ENCODE assay signal across 16 cellular contexts in the genomic region with DNA sequence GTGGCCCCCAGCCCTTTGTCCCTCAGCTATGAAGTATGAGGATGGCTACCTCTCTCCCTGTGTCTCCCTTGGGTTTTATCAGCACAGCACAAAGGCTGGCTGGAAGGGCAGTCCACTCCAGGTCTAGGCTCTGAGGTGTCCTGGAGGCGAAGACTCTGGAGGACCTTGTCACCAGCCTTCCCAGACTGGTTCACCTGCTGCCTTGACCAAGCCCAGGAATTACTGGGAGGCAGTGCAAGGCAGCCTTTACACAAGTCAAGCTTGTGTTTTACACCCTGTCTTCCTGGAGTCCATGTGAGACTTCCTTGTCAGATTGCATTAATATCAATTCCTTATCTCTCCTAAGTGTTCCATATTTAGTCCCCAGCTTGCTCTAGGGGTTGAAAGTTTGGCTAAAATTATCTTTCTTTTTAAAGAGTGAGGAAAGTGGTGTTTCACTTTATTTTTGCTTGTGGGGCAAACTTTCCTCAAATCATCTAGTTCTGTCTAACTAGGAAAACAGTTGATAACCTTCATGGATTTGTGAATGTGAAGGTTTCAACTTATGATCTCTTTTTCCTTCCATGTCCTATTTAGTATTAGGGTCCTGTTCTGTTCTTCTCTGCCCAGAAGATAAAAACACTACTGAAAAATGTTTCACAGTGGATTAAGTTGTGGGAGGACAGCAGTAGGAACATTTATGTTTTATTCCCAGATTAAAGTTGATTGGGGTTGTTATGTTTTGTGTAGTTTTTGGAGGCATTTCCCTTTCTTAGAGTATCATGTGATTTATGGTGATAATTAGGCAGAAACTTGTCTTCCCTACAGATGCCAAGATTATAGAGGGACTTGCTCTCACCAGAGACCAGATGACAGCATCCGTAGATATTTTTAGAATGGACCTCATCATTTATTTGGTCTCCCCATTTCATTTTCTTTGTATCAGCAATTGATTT.
DNase-seq lines count a peak whose midpoint lies in the region; ATAC-seq, FAIRE-seq and TF ChIP-seq lines count a peak whose summit lies in the region.
"Had no signal": no experiment of that assay in that cellular context is flagged by ENCODE, and none has a peak within 500 bp of the region (broad histone marks: within the 10 kb centered on the region; RNA-seq: fewer than 3 reads in every experiment).

No MANE protein-coding gene starts in this region.

- peak overlapping the region; percentile 29; the same call in 1 of the 2 replicates for H3K27ac ChIP-seq in RWPE1
- no peak overlapping the region for H3K27ac ChIP-seq in liver (ENCODE audit: low read depth in 1 of 2, low read length in 2 of 2)
- H3K27ac ChIP-seq: parathyroid adenoma had no signal

- peaks cover 66% of the 10 kb centered on the region for H3K4me1 Mint-ChIP-seq in stimulated activated effector memory CD8-positive, alpha-beta T cell treated with anti-CD3 and anti-CD28 coated beads, Interleukin-12 subunit alpha, Interleukin-12 subunit beta, amount 100 ng/mL, for 72 hours

- H3K27me3 ChIP-seq in liver (ENCODE audit: control insufficient read depth in 4 of 4, insufficient read depth in 4 of 4, low read length in 3 of 4) = no peaks in the 10 kb centered on the region
- H3K27me3 ChIP-seq: BE2C had no signal

- H3K36me3 ChIP-seq in liver (ENCODE audit: control insufficient read depth in 4 of 4, insufficient read depth in 3 of 4, low read depth in 1 of 4, low read length in 3 of 4) = peaks cover 0 to 7% (median 3%) of the 10 kb centered on the region in 4 donors

- FAIRE-seq in RCC 7860 (lab: Jason Lieb, UNC) = no peak

- CTCF ChIA-PET in RWPE1 (lab: Yijun Ruan, JAX) = no interaction called here

- POLR2A ChIA-PET in RWPE1 (lab: Yijun Ruan, JAX; ENCODE audit: low non-redundant PET) = no interaction called here

- no peak for TF ChIP-seq RAD21 in liver (IDR thresholded peaks at IDR 0.05)

- peak overlapping the region; percentile 76 for H3K27ac Mint-ChIP-seq in stimulated activated effector memory CD8-positive, alpha-beta T cell treated with anti-CD3 and anti-CD28 coated beads, Interleukin-12 subunit alpha, Interleukin-12 subunit beta, amount 100 ng/mL, for 72 hours
- H3K27ac Mint-ChIP-seq: activated CD4-positive, alpha-beta memory T cell treated with anti-CD3 and anti-CD28 coated beads, Interleukin-2, amount 10 ng/mL, durations not matched to agents 7 days and 5 days had no signal

- H3K9me3 Mint-ChIP-seq in stimulated activated effector memory CD8-positive, alpha-beta T cell treated with anti-CD3 and anti-CD28 coated beads, Interleukin-12 subunit alpha, Interleukin-12 subunit beta, amount 100 ng/mL, for 72 hours = no peaks in the 10 kb centered on the region
- H3K9me3 Mint-ChIP-seq: activated CD4-positive, alpha-beta memory T cell treated with anti-CD3 and anti-CD28 coated beads, Interleukin-2, amount 10 ng/mL, durations not matched to agents 7 days and 5 days had no signal

- no peak overlapping the region for H3K4me3 Mint-ChIP-seq in stimulated activated effector memory CD8-positive, alpha-beta T cell treated with anti-CD3 and anti-CD28 coated beads, Interleukin-12 subunit alpha, Interleukin-12 subunit beta, amount 100 ng/mL, for 72 hours
- H3K4me3 Mint-ChIP-seq: activated CD4-positive, alpha-beta memory T cell treated with anti-CD3 and anti-CD28 coated beads, Interleukin-2, amount 10 ng/mL, durations not matched to agents 7 days and 5 days had no signal

- ATAC-seq in stimulated activated effector memory CD8-positive, alpha-beta T cell treated with anti-CD3 and anti-CD28 coated beads, Interleukin-12 subunit alpha, Interleukin-12 subunit beta, amount 100 ng/mL, for 72 hours = no peak
- ATAC-seq in GM19328 (IDR thresholded peaks at IDR 0.05; ENCODE audit: unreplicated experiment) (no peak), GM21367 (IDR thresholded peaks at IDR 0.05; ENCODE audit: unreplicated experiment) (no peak)
- ATAC-seq: stimulated activated naive CD8-positive, alpha-beta T cell treated with anti-CD3 and anti-CD28 coated beads, Interleukin-15, Interleukin-2, amounts not matched to agents 100 U/mL and 50 U/mL, for 24 hours had no signal

- peaks cover 28% of the 10 kb centered on the region for H3K36me3 Mint-ChIP-seq in stimulated activated effector memory CD8-positive, alpha-beta T cell treated with anti-CD3 and anti-CD28 coated beads, Interleukin-12 subunit alpha, Interleukin-12 subunit beta, amount 100 ng/mL, for 72 hours

- H3K4me3 ChIP-seq in liver (ENCODE audit: low read depth in 1 of 3, low read length in 3 of 3) = no peak overlapping the region

- H3K9me3 ChIP-seq in liver (ENCODE audit: control insufficient read depth in 4 of 4, low read length in 3 of 4) = no peaks in the 10 kb centered on the region
- H3K9me3 ChIP-seq: BE2C had no signal

- H3K9ac ChIP-seq in liver (ENCODE audit: low read depth in 1 of 2, low read length in 2 of 2) = no peak overlapping the region
- H3K9ac ChIP-seq: parathyroid adenoma had no signal

- 90% methylated on average over 2 of the region's 2 CpGs for WGBS in liver

- no peak for TF ChIP-seq CTCF in RWPE1 (conservative IDR thresholded peaks at IDR 0.05; ENCODE audit: low read depth)
- no peak for TF ChIP-seq CTCF in liver (IDR thresholded peaks at IDR 0.05; ENCODE audit: low read depth, low read length, missing input control)

- DNase-seq in EH (ENCODE audit: low read depth) (peak; percentile 51), RWPE1 (ENCODE audit: low spot score) (no peak), hippocampal formation (lab: John Stamatoyannopoulos, UW) (no peak), RCC 7860 (ENCODE audit: low spot score) (no peak)
- no peak for DNase-seq in stimulated activated effector memory CD8-positive, alpha-beta T cell treated with anti-CD3 and anti-CD28 coated beads, Interleukin-12 subunit alpha, Interleukin-12 subunit beta, amount 100 ng/mL, for 72 hours (ENCODE audit: low spot score in 2 of 2)
- DNase-seq: activated CD4-positive, alpha-beta memory T cell treated with anti-CD3 and anti-CD28 coated beads, Interleukin-2, amount 10 ng/mL, durations not matched to agents 7 days and 5 days; BE2C; DMS79; KG1; NCI-H146; stimulated activated CD4-positive, alpha-beta T cell treated with anti-CD3 and anti-CD28 coated beads, Interleukin-12 subunit alpha, Interleukin-12 subunit beta, amount 100 ng/mL, for 4 hours; stimulated activated naive CD8-positive, alpha-beta T cell treated with anti-CD3 and anti-CD28 coated beads, Interleukin-15, Interleukin-2, amounts not matched to agents 100 U/mL and 50 U/mL, for 24 hours had no signal

- peaks cover 9 to 32% (median 30%) of the 10 kb centered on the region in 4 donors for H3K4me1 ChIP-seq in liver (ENCODE audit: control insufficient read depth in 4 of 4, insufficient read depth in 4 of 4, low read length in 3 of 4)

TF ChIP-seq in liver, 16 proteins besides CTCF, POLR2A, EP300 and RAD21:
- TF ChIP-seq NR2F2 (IDR thresholded peaks at IDR 0.05) = peak; percentile 22
- TF ChIP-seq EGR1 (IDR thresholded peaks at IDR 0.05; ENCODE audit: low read depth in 2 of 2) = no peak
- TF ChIP-seq HNF4A (conservative IDR thresholded peaks at IDR 0.05) = no peak
- TF ChIP-seq RXRA (IDR thresholded peaks at IDR 0.05) = no peak
